13 cellular contexts compared by ENCODE assay signal in the genomic region with DNA sequence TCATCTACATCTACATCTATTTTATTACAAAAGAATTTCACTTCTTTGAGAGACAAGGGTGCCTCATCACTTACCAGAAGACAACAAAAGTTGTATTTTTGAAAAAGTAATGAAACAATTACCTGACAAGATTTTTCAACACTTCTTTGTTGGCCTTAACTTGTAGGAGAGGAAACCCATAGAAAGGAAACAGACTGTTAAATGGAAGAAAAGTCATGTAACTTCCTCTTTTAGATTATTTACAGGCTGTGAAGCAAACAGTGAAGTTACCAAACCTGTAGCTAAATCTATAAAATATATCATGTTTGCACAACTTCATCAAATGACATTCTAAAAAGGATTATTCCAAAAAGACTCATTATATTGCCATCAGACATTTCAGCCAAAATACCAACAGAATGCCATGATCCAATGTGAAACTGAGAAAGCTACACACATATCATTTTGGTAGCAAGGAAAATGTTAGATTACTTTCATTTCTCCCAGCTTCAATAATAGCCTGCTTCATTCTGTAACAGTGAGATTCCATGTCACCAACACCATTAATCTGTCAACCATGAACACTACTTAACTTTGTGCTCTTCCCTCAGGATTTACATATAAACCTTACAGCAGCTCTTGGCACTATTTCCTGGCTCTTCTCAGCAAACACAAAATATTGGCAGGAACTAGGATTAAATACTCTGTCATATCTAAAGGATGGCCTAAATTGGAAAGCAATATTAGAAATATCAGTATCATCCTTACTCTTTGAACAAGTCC.
DNase-seq lines count a peak whose midpoint lies in the region; ATAC-seq, FAIRE-seq and TF ChIP-seq lines count a peak whose summit lies in the region.
"Had no signal": no experiment of that assay in that cellular context is flagged by ENCODE, and none has a peak within 500 bp of the region (broad histone marks: within the 10 kb centered on the region; RNA-seq: fewer than 3 reads in every experiment).

No MANE protein-coding gene starts in this region.

- peak; percentile 55 for FAIRE-seq in GM12891 (lab: Jason Lieb, UNC)

- H3K36me3 Mint-ChIP-seq in memory B cell (no peaks in the 10 kb centered on the region), H9 (ENCODE audit: insufficient read depth in 1 of 3, low read depth in 3 of 3) (no peaks in the 10 kb centered on the region; a peak in 1 of 7 replicates)

- H3K18ac ChIP-seq in H9 (ENCODE audit: insufficient read length, low read depth, low read length): no peak overlapping the region

- H2BK12ac ChIP-seq in H9 (ENCODE audit: insufficient read length, low read depth, low read length): no peak overlapping the region

- TF ChIP-seq POLR2A in GM12891 (IDR thresholded peaks at IDR 0.05; ENCODE audit: low read depth, low read length): no peak

- no peak overlapping the region for H3K27ac ChIP-seq in H9 (ENCODE audit: insufficient read length, low read depth, low read length)
- H3K27ac ChIP-seq: thyroid gland had no signal

- H3K27ac Mint-ChIP-seq in memory B cell (peak overlapping the region; percentile 37), H9 (no peak overlapping the region)
- H3K27ac Mint-ChIP-seq: dendritic cell treated with granulocyte-macrophage colony-stimulating factor and Interleukin-4, amounts not matched to agents 40 ng/mL and 50 ng/mL, for 4 days had no signal

- H3K4me3 Mint-ChIP-seq in memory B cell (no peak overlapping the region), H9 (no peak overlapping the region)
- H3K4me3 Mint-ChIP-seq: dendritic cell treated with granulocyte-macrophage colony-stimulating factor and Interleukin-4, amounts not matched to agents 40 ng/mL and 50 ng/mL, for 4 days had no signal

- no peak overlapping the region for H3K4ac ChIP-seq in H9 (ENCODE audit: low read depth, low read length)

- H2BK5ac ChIP-seq in H9 (ENCODE audit: insufficient read length, low read length): no peak overlapping the region

- H3K9ac ChIP-seq in Loucy (ENCODE audit: low read depth, low read length, poor library complexity, severe bottlenecking) (peak overlapping the region; percentile 46), H9 (ENCODE audit: extremely low read depth, insufficient read length, low read length) (no peak overlapping the region)

- H3F3A ChIP-seq in Loucy (ENCODE audit: low read depth): no peaks in the 10 kb centered on the region

- no peaks in the 10 kb centered on the region for H3K9me2 ChIP-seq in Loucy (replicated peaks; ENCODE audit: low read depth, low read length)

- H3K27me3 ChIP-seq in Loucy (ENCODE audit: insufficient read depth, low read length, poor library complexity, severe bottlenecking): no peaks in the 10 kb centered on the region
- no peaks in the 10 kb centered on the region for H3K27me3 ChIP-seq in H9 (ENCODE audit: insufficient read depth, low read length)
- H3K27me3 ChIP-seq: thyroid gland had no signal

- no peaks in the 10 kb centered on the region for H4K20me1 ChIP-seq in Loucy (ENCODE audit: insufficient read depth, low read length, poor library complexity, severe bottlenecking)
- H4K20me1 ChIP-seq in H9 (ENCODE audit: control insufficient read depth, insufficient read depth, insufficient read length): no peaks in the 10 kb centered on the region

- peak overlapping the region; percentile 55 for H3K4me3 ChIP-seq in Loucy (ENCODE audit: low read length, poor library complexity, severe bottlenecking)
- H3K4me3 ChIP-seq: lung, MG63, thyroid gland had no signal

- H3K56ac ChIP-seq in H9 (ENCODE audit: insufficient read length, low read depth, low read length): no peak overlapping the region

- ATAC-seq in memory B cell (ENCODE audit: low read depth): no peak
- ATAC-seq in omental fat pad (ENCODE audit: low FRiP score): no peak

- peaks cover 13% of the 10 kb centered on the region for H3K4me1 Mint-ChIP-seq in memory B cell
- no peaks in the 10 kb centered on the region for H3K4me1 Mint-ChIP-seq in H9

- no peaks in the 10 kb centered on the region for H3K36me3 ChIP-seq in Loucy (ENCODE audit: insufficient read depth, low read length)
- H3K36me3 ChIP-seq: MG63, thyroid gland had no signal

- no peak overlapping the region for H4K91ac ChIP-seq in H9 (ENCODE audit: insufficient read length, low read depth, low read length)

- H3K4me1 ChIP-seq in Loucy (ENCODE audit: insufficient read depth, low read length, poor library complexity, severe bottlenecking) (peaks cover 21% of the 10 kb centered on the region), H9 (ENCODE audit: insufficient read depth, low read length) (no peaks in the 10 kb centered on the region)
- H3K4me1 ChIP-seq: thyroid gland had no signal

- no peak overlapping the region for H2BK120ac ChIP-seq in H9 (ENCODE audit: low read depth, low read length, poor library complexity, severe bottlenecking)

- no peak overlapping the region for H2AK5ac ChIP-seq in H9 (ENCODE audit: insufficient read length, low read length)

- H4K5ac ChIP-seq in H9 (ENCODE audit: insufficient read length, low read depth, low read length): no peak overlapping the region

- H4K8ac ChIP-seq in H9 (replicated peaks; ENCODE audit: insufficient read length, low read depth, low read length): no peak overlapping the region

- H3K9me3 ChIP-seq in Loucy (ENCODE audit: insufficient read depth, low read depth, low read length): no peaks in the 10 kb centered on the region
- H3K9me3 ChIP-seq in H9 (ENCODE audit: control insufficient read depth, low read depth, low read length): no peaks in the 10 kb centered on the region
- H3K9me3 ChIP-seq: MG63, thyroid gland had no signal

- no peaks in the 10 kb centered on the region for H3K23me2 ChIP-seq in H9 (ENCODE audit: insufficient read length, low read depth, low read length, poor library complexity, severe bottlenecking)

- H2BK15ac ChIP-seq in H9 (ENCODE audit: low read depth, low read length): no peak overlapping the region

- H2BK20ac ChIP-seq in H9 (ENCODE audit: low read depth, low read length, poor library complexity, severe bottlenecking): no peak overlapping the region

- H3T11ph ChIP-seq in H9 (ENCODE audit: low read length): no peak overlapping the region

- no peak overlapping the region for H3K23ac ChIP-seq in H9 (ENCODE audit: insufficient read length, low read depth, low read length)

- no peak overlapping the region for H3K14ac ChIP-seq in H9 (ENCODE audit: insufficient read depth, low read length)

- H3K27me3 Mint-ChIP-seq in memory B cell: no peaks in the 10 kb centered on the region
- no peaks in the 10 kb centered on the region for H3K27me3 Mint-ChIP-seq in H9 (ENCODE audit: low read depth)
- H3K27me3 Mint-ChIP-seq: dendritic cell treated with granulocyte-macrophage colony-stimulating factor and Interleukin-4, amounts not matched to agents 40 ng/mL and 50 ng/mL, for 4 days had no signal

- TF ChIP-seq CTCF in Loucy (conservative IDR thresholded peaks at IDR 0.05; ENCODE audit: low read length) (no peak), omental fat pad (IDR thresholded peaks at IDR 0.05) (no peak), H9 (conservative IDR thresholded peaks at IDR 0.05) (no peak)

- DNase-seq in GM12891 (ENCODE audit: insufficient read length, low spot score): no peak
- DNase-seq in NOMO-1 treated with dmso at 0.1 percent for 144 hours (lab: John Stamatoyannopoulos, UW; ENCODE audit: unreplicated experiment): peak; percentile 19
- no peak for DNase-seq in memory B cell (ENCODE audit: low spot score in 2 of 2)
- no peak for DNase-seq in omental fat pad (ENCODE audit: low spot score)
- DNase-seq in H9: no peak
- no peak for DNase-seq in activated effector memory CD4-positive, alpha-beta T cell treated with Interleukin-2 at 50 U/mL for 16 hours
- DNase-seq: aorta, MG63, T-helper 1 cell, thyroid gland had no signal

- H3K79me2 ChIP-seq in Loucy (ENCODE audit: insufficient read depth, low read length) (no peaks in the 10 kb centered on the region), H9 (ENCODE audit: insufficient read depth, low read length) (no peaks in the 10 kb centered on the region)

- H3K9me3 Mint-ChIP-seq in memory B cell (no peaks in the 10 kb centered on the region), H9 (0 out of 5 replicates have a peak, but pooled peaks cover 0 to 2% of the 10 kb centered on the region in 2 experiments)

- peak overlapping the region; percentile 63 for H3K4me2 ChIP-seq in Loucy (ENCODE audit: low read depth, low read length, poor library complexity, severe bottlenecking)
- H3K4me2 ChIP-seq in H9 (ENCODE audit: insufficient read depth, insufficient read length, low read length): no peak overlapping the region

- no peaks in the 10 kb centered on the region for H3K79me1 ChIP-seq in H9 (ENCODE audit: insufficient read depth, low read depth, low read length, poor library complexity, severe bottlenecking)

- peak overlapping the region; percentile 75 for H2AFZ ChIP-seq in Loucy (ENCODE audit: low read length)
- H2AFZ ChIP-seq in H9 (ENCODE audit: low read length): no peak overlapping the region

TF ChIP-seq in GM12891, 5 proteins besides CTCF, POLR2A, EP300 and RAD21:
- no peak for TF ChIP-seq POLR2AphosphoS5 (IDR thresholded peaks at IDR 0.05; ENCODE audit: low read depth, low read length)
- no peak for TF ChIP-seq POU2F2 (IDR thresholded peaks at IDR 0.05; ENCODE audit: low read depth, low read length)
- no peak for TF ChIP-seq TAF1 (IDR thresholded peaks at IDR 0.05; ENCODE audit: low read depth, low read length)
- no peak for TF ChIP-seq PAX5 (IDR thresholded peaks at IDR 0.05; ENCODE audit: insufficient read depth, low read length, severe bottlenecking)
- no peak for TF ChIP-seq SPI1 (IDR thresholded peaks at IDR 0.05; ENCODE audit: low read depth, low read length)
TF ChIP-seq in GM12891: peak in this region for 0.
